8 cellular contexts compared by ENCODE assay signal in the genomic region with DNA sequence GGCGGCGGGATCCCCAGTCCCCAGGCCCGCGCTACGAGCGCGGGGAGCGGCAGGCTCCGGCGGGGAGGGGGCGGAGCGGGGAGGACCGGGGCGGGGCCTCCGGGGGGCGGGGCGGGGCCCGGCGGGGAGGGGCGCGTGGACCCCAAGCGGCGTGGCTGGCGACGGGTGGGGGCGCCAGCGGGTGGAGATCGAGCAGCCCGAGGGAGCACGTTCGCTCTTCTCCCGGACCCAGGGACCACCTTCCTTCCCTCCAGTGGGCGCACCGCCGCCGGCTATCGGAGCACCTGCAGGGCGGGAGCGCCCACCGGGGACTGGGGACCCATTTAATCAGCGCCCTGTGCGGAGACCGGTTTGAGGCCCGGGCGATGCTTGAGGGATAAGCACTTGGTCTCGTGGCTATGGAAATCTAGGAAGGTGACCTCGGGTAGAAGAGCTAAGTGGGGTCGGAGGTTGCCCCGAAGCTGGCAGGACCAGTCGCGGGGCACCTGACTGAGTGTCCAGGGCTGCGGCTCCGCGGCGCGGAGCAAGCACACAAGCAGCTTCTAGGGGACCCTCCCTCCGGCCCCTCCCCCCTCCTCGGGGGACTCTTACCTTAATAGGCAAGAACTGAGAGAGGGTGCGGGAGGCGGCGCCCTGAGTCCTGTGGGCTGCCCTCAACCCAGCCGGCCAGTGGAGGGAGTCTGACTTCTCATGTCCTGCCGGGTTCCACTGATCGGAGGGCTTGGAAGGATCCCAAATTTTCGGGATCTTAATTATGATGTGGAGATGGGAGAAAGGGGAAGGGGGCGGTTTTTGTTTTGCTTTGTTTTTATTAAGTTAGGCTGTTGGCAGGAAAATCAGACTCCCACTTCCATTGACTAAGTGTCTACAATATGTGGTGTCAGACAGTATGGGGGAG. TPM values are rescaled to one million over a fixed set of nuclear protein-coding genes. Genes with fewer than 3 reads are reported as not detected.
DNase-seq lines count a peak whose midpoint lies in the region; ATAC-seq and TF ChIP-seq lines count a peak whose summit lies in the region.

Gene TSPAN2 (minus strand): TSS at position 61 of the 898 bp plus-strand sequence. CDS start 71 bp downstream, outside the sequence.

- H2BK20ac ChIP-seq in IMR-90 (ENCODE audit: low read depth, low read length): no peak within 1 kb of the TSS

- peak within 1 kb of the TSS; percentile 28; the same call in 1 of the 2 replicates for H2BK120ac ChIP-seq in IMR-90 (ENCODE audit: low read depth, low read length)

- dilution Hi-C loops in IMR-90 (cut with HindIII; ENCODE audit: low sequenced_read_pairs, unreplicated experiment): no loop called here

- TF ChIP-seq CTCF in AG09309 (IDR thresholded peaks at IDR 0.05; ENCODE audit: control insufficient read depth, insufficient read depth, low read depth, low read length, missing control alignments) (peak; percentile 40), IMR-90 (conservative IDR thresholded peaks at IDR 0.05; ENCODE audit: low read depth, low read length) (peak; percentile 35)

- no peak within 1 kb of the TSS for H2BK5ac ChIP-seq in IMR-90 (ENCODE audit: low read depth, low read length, poor library complexity, severe bottlenecking)

- H3K56ac ChIP-seq in IMR-90 (ENCODE audit: extremely low read depth, insufficient read depth, low read length): peak within 1 kb of the TSS; percentile 32; the same call in 1 of the 2 replicates

- H3K23ac ChIP-seq in IMR-90 (ENCODE audit: low read depth, low read length): peak within 1 kb of the TSS; percentile 56; the same call in 1 of the 2 replicates

- DNase-seq in AG09309 (ENCODE audit: low read depth) (no peak), IMR-90 (peak; percentile 59), memory B cell (ENCODE audit: low spot score in 2 of 2) (peak; percentile 43 to 53)
- DNase-seq in activated CD4-positive, alpha-beta T cell treated with anti-CD3 and anti-CD28 coated beads, Interleukin-2, amount 50 U/mL, for 24 hours (ENCODE audit: low read depth in 1 of 2, low spot score in 1 of 2): peak; percentile 13
- DNase-seq in effector CD4-positive, alpha-beta T cell: peak; percentile 56
- peak; percentile 31 to 39 for DNase-seq in stimulated activated CD8-positive, alpha-beta memory T cell treated with anti-CD3 and anti-CD28 coated beads, Interleukin-2, amount 100 ng/mL, for 1 hour (ENCODE audit: low read depth in 2 of 2)

- WGBS in IMR-90 (ENCODE audit: extremely low coverage in 2 of 2, insufficient read length in 1 of 2), 2 experiments: 0% methylated on average over 9 of the region's 66 CpGs; no CpG with 5 or more reads in 1 of the 2 experiments

- peaks cover 10% of the 10 kb centered on the region for H3K4me1 Mint-ChIP-seq in memory B cell

- no peaks in the 10 kb centered on the region for H3K9me1 ChIP-seq in IMR-90 (ENCODE audit: insufficient read depth, low read length)

- in situ Hi-C loops in IMR-90 (cut with MboI; ENCODE audit: low sequenced_read_pairs): no loop called here

- H3K27ac Mint-ChIP-seq in memory B cell: peak within 1 kb of the TSS; percentile 56

- TF ChIP-seq RAD21 in IMR-90 (IDR thresholded peaks at IDR 0.05; ENCODE audit: low read length): no peak

- TF ChIP-seq POLR2A in IMR-90 (IDR thresholded peaks at IDR 0.05; ENCODE audit: low read depth, low read length): no peak

- H2BK15ac ChIP-seq in IMR-90 (ENCODE audit: low read depth, low read length): no peak within 1 kb of the TSS

- no peak within 1 kb of the TSS for H2AK9ac ChIP-seq in IMR-90 (replicated peaks; ENCODE audit: low read depth, low read length, poor library complexity)

- H3K4me3 Mint-ChIP-seq in memory B cell: peak within 1 kb of the TSS; percentile 83

- BruUV-seq in IMR-90 (replicated peaks; lab: Mats Ljungman, UMichigan): no TSS peak

- peaks cover 2% of the 10 kb centered on the region for H3K4me1 ChIP-seq in IMR-90 (ENCODE audit: control insufficient read depth, insufficient read depth, low read length)

- H3K9ac ChIP-seq in IMR-90 (ENCODE audit: low read depth, low read length): peak within 1 kb of the TSS; percentile 73

- no peaks in the 10 kb centered on the region for H3K9me3 ChIP-seq in IMR-90 (ENCODE audit: control insufficient read depth, insufficient read depth, low read length)

- no peaks in the 10 kb centered on the region for H3K79me1 ChIP-seq in IMR-90 (ENCODE audit: low read depth in 1 of 2, low read length in 2 of 2)

- peak within 1 kb of the TSS; percentile 71 to 88 for H4K8ac ChIP-seq in IMR-90 (ENCODE audit: low read depth in 2 of 2, low read length in 2 of 2)

- peak within 1 kb of the TSS; percentile 26; the same call in 1 of the 2 replicates for H4K5ac ChIP-seq in IMR-90 (ENCODE audit: low read depth, low read length)

- POLR2A ChIA-PET in IMR-90 (lab: Charles Lee; ENCODE audit: unreplicated experiment): no interaction called here

- peak within 1 kb of the TSS; percentile 12; the same call in 1 of the 2 replicates for H3K18ac ChIP-seq in IMR-90 (ENCODE audit: low read depth, low read length)

- peak within 1 kb of the TSS; percentile 33; the same call in 1 of the 2 replicates for H2AK5ac ChIP-seq in IMR-90 (ENCODE audit: low read depth, low read length)

- peak within 1 kb of the TSS; percentile 23; the same call in 1 of the 2 replicates for H4K91ac ChIP-seq in IMR-90 (ENCODE audit: insufficient read depth, low read depth, low read length)

- CTCF ChIA-PET in IMR-90 (lab: Yijun Ruan, JAX): interaction anchor here (0.8 to 1.4 kb wide), 3 partner anchors 9 to 112 kb away, joined by 3 read pairs; no protein-coding TSS in a partner anchor

- no peaks in the 10 kb centered on the region for H3K36me3 ChIP-seq in IMR-90 (ENCODE audit: control insufficient read depth, insufficient read depth, low read length)

- peak within 1 kb of the TSS; percentile 67 for H3K27ac ChIP-seq in IMR-90 (ENCODE audit: insufficient read depth, low read length)

- H2AFZ ChIP-seq in IMR-90 (replicated peaks; ENCODE audit: low read length, poor library complexity): peak within 1 kb of the TSS; percentile 89

- H3K36me3 Mint-ChIP-seq in memory B cell: no peaks in the 10 kb centered on the region

- intact Hi-C loops in IMR-90 (cut with micrococcal nuclease): loop anchor here (5.0 kb wide), 1 partner anchor 32 kb away; no protein-coding TSS in a partner anchor

- no peaks in the 10 kb centered on the region for H3K9me3 Mint-ChIP-seq in memory B cell

- H3K4me2 ChIP-seq in IMR-90 (ENCODE audit: low read depth, low read length): peak within 1 kb of the TSS; percentile 89

- no peaks in the 10 kb centered on the region for H4K20me1 ChIP-seq in IMR-90 (ENCODE audit: insufficient read depth, low read length)

- H3K4ac ChIP-seq in IMR-90 (ENCODE audit: low read depth, low read length): peak within 1 kb of the TSS; percentile 29; the same call in 1 of the 2 replicates

- no peak within 1 kb of the TSS for H3K14ac ChIP-seq in IMR-90 (replicated peaks; ENCODE audit: low read depth, low read length)

- ATAC-seq in IMR-90 (ENCODE audit: low read depth) (peak; percentile 85), memory B cell (ENCODE audit: low read depth) (peak; percentile 85), HG03432 (IDR thresholded peaks at IDR 0.05; ENCODE audit: unreplicated experiment) (no peak), GM21576 (IDR thresholded peaks at IDR 0.05; ENCODE audit: unreplicated experiment) (no peak)

- H3K27me3 Mint-ChIP-seq in memory B cell: peaks cover 3% of the 10 kb centered on the region

- no peaks in the 10 kb centered on the region; the same call in none of the 2 replicates for H3K27me3 ChIP-seq in IMR-90 (ENCODE audit: control insufficient read depth, insufficient read depth, low read length)

- peak within 1 kb of the TSS; percentile 63 for H3K4me3 ChIP-seq in AG09309 (ENCODE audit: control insufficient read depth, low read depth, low read length)
- peak within 1 kb of the TSS; percentile 70 for H3K4me3 ChIP-seq in IMR-90 (ENCODE audit: insufficient read depth, low read depth, low read length)

TF ChIP-seq in IMR-90, 13 proteins besides CTCF, POLR2A, EP300 and RAD21:
- TF ChIP-seq CEBPB (IDR thresholded peaks at IDR 0.05; ENCODE audit: low read depth, low read length): no peak
- TF ChIP-seq SMC3 (IDR thresholded peaks at IDR 0.05; ENCODE audit: low read depth, low read length): no peak
- no peak for TF ChIP-seq FOS (IDR thresholded peaks at IDR 0.05; ENCODE audit: low read depth, low read length)
- no peak for TF ChIP-seq MAFK (IDR thresholded peaks at IDR 0.05; ENCODE audit: low read depth, low read length)
- TF ChIP-seq, protein P1, sequence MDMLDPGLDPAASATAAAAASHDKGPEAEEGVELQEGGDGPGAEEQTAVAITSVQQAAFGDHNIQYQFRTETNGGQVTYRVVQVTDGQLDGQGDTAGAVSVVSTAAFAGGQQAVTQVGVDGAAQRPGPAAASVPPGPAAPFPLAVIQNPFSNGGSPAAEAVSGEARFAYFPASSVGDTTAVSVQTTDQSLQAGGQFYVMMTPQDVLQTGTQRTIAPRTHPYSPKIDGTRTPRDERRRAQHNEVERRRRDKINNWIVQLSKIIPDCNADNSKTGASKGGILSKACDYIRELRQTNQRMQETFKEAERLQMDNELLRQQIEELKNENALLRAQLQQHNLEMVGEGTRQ (IDR thresholded peaks at IDR 0.05; ENCODE audit: low read depth, low read length): no peak
- no peak for TF ChIP-seq RCOR1 (IDR thresholded peaks at IDR 0.05; ENCODE audit: insufficient replicate concordance, low read length)
- TF ChIP-seq MXI1 (IDR thresholded peaks at IDR 0.05; ENCODE audit: borderline replicate concordance, low read depth, low read length): no peak
- no peak for TF ChIP-seq BHLHE40 (IDR thresholded peaks at IDR 0.05; ENCODE audit: low read depth, low read length)
- TF ChIP-seq NFE2L2 (IDR thresholded peaks at IDR 0.05; ENCODE audit: low read depth, low read length): no peak
- TF ChIP-seq CHD1 (IDR thresholded peaks at IDR 0.05; ENCODE audit: low read depth, low read length): no peak
- TF ChIP-seq MAZ (IDR thresholded peaks at IDR 0.05; ENCODE audit: borderline replicate concordance, low read depth, low read length): no peak
- no peak for TF ChIP-seq ELK1 (IDR thresholded peaks at IDR 0.05; ENCODE audit: borderline replicate concordance, low read depth, low read length)
- TF ChIP-seq RFX5 (IDR thresholded peaks at IDR 0.05; ENCODE audit: low read depth, low read length): no peak
TF ChIP-seq in IMR-90: peak in this region for 0.

RNA-seq across cellular contexts. Expression of gene TSPAN2, which starts in this region (rescaled TPM):
- total RNA-seq in IMR-90 (2012; rRNA removed): 0.18 and 0.83 TPM in 2 replicates
- 0.17 and 0.60 TPM in 2 replicates for polyA plus RNA-seq in IMR-90 (2012; rRNA removed)
- 0.12 and 0.16 TPM in 2 replicates for polyA plus RNA-seq in IMR-90 (2012; cell fraction: cytosol; rRNA removed)
- polyA plus RNA-seq in IMR-90 (2012; cell fraction: nucleus; rRNA removed; ENCODE audit: low replicate concordance): 0.31 TPM in 1 of 2 replicates, not detected in the other

Comparison
In these comparisons a context has a peak if more than half of its experiments do, and no peak if none do; other contexts are left out.
1. Peak in DNase-seq, ATAC-seq, H3K4me3 ChIP-seq, H3K27ac ChIP-seq, H3K9ac ChIP-seq and H3K4me2 ChIP-seq in IMR-90; RNA of the gene not detected or under 1 TPM.